In genomic region chr2:210523650-210524289, GRCh38 we compare ENCODE assay signal across 1 cellular context.
TF ChIP-seq lines count a peak whose summit lies in the region.

No MANE protein-coding gene starts in this region.

TF ChIP-seq in HepG2, 621 proteins besides CTCF, POLR2A, EP300 and RAD21 (continues in another document):
- no peak for TF ChIP-seq ZNF576 (CRISPR knock-in tag; IDR thresholded peaks at IDR 0.05)
- TF ChIP-seq USF2 (IDR thresholded peaks at IDR 0.05; ENCODE audit: low read depth, low read length), result no peak
- TF ChIP-seq USF2 (CRISPR knock-in tag; IDR thresholded peaks at IDR 0.05; ENCODE audit: borderline replicate concordance), result peak; percentile 8; the same call in 1 of the 2 replicates
- TF ChIP-seq ZNF24 (IDR thresholded peaks at IDR 0.05), result no peak
- TF ChIP-seq ZNF792 (CRISPR knock-in tag; IDR thresholded peaks at IDR 0.05), result peak; percentile 63; the same call in 1 of the 2 replicates
- TF ChIP-seq ZNF253 (CRISPR knock-in tag; IDR thresholded peaks at IDR 0.05; ENCODE audit: borderline replicate concordance), result no peak
- peak; percentile 85 for TF ChIP-seq NR2F2 (IDR thresholded peaks at IDR 0.05; ENCODE audit: borderline replicate concordance, low read depth)
- peak; percentile 79 for TF ChIP-seq TEAD3 (CRISPR knock-in tag; optimal IDR thresholded peaks at IDR 0.05; ENCODE audit: borderline replicate concordance)
- TF ChIP-seq NR2F6 (IDR thresholded peaks at IDR 0.05), result peak; percentile 86
- TF ChIP-seq NR2F6 (CRISPR knock-in tag; IDR thresholded peaks at IDR 0.05), result peak; percentile 90
- TF ChIP-seq CHD4 (IDR thresholded peaks at IDR 0.05; ENCODE audit: borderline replicate concordance, low read length), result no peak
- peak; percentile 88 for TF ChIP-seq PAXIP1 (CRISPR knock-in tag; conservative IDR thresholded peaks at IDR 0.05)
- no peak for TF ChIP-seq MTF1 (CRISPR knock-in tag; IDR thresholded peaks at IDR 0.05)
- no peak for TF ChIP-seq MTA1 (CRISPR knock-in tag; IDR thresholded peaks at IDR 0.05; ENCODE audit: borderline replicate concordance)
- no peak for TF ChIP-seq NFE2 (CRISPR knock-in tag; IDR thresholded peaks at IDR 0.05)
- no peak for TF ChIP-seq HNRNPUL1 (IDR thresholded peaks at IDR 0.05; ENCODE audit: low read depth, low read length)
- TF ChIP-seq ZHX1 (CRISPR knock-in tag; IDR thresholded peaks at IDR 0.05; ENCODE audit: low read depth), result peak; percentile 49; the same call in 1 of the 2 replicates
- TF ChIP-seq SIN3A (IDR thresholded peaks at IDR 0.05; ENCODE audit: borderline replicate concordance, low read depth, low read length), result no peak
- no peak for TF ChIP-seq ZBTB1 (CRISPR knock-in tag; IDR thresholded peaks at IDR 0.05; ENCODE audit: borderline replicate concordance)
- peak; percentile 53; the same call in 1 of the 2 replicates for TF ChIP-seq FOXP4 (CRISPR knock-in tag; IDR thresholded peaks at IDR 0.05)
- TF ChIP-seq ATF7 (IDR thresholded peaks at IDR 0.05), result no peak
- TF ChIP-seq ATF7 (CRISPR knock-in tag; IDR thresholded peaks at IDR 0.05), result no peak
- TF ChIP-seq FOXK1 (CRISPR knock-in tag; IDR thresholded peaks at IDR 0.05; ENCODE audit: borderline replicate concordance, low read depth), result 0 out of 2 replicates have a peak, but pooled peaks have one; percentile 54
- no peak for TF ChIP-seq ZBED4 (CRISPR knock-in tag; IDR thresholded peaks at IDR 0.05; ENCODE audit: borderline replicate concordance)
- TF ChIP-seq BCL6 (CRISPR knock-in tag; IDR thresholded peaks at IDR 0.05), result peak; percentile 96
- TF ChIP-seq DR1 (CRISPR knock-in tag; IDR thresholded peaks at IDR 0.05), result no peak
- no peak for TF ChIP-seq ZNF530 (CRISPR knock-in tag; IDR thresholded peaks at IDR 0.05; ENCODE audit: low read depth)
- no peak for TF ChIP-seq BATF2 (CRISPR knock-in tag; IDR thresholded peaks at IDR 0.05)
- peak; percentile 25; the same call in 1 of the 3 replicates for TF ChIP-seq MXI1 (IDR thresholded peaks at IDR 0.05; ENCODE audit: borderline replicate concordance, low read depth, low read length)
- TF ChIP-seq ZNF709 (CRISPR knock-in tag; IDR thresholded peaks at IDR 0.05), result 0 out of 2 replicates have a peak, but pooled peaks have one; percentile 29
- TF ChIP-seq THAP11 (CRISPR knock-in tag; IDR thresholded peaks at IDR 0.05), result no peak
- TF ChIP-seq FOXJ3 (CRISPR knock-in tag; IDR thresholded peaks at IDR 0.05; ENCODE audit: borderline replicate concordance), result no peak; the same call in 1 of the 2 replicates
- no peak for TF ChIP-seq FOXK2 (IDR thresholded peaks at IDR 0.05)
- 0 out of 2 replicates have a peak, but pooled peaks have one; percentile 29 for TF ChIP-seq SPEN (CRISPR knock-in tag; IDR thresholded peaks at IDR 0.05; ENCODE audit: low read depth)
- no peak for TF ChIP-seq ZNF782 (CRISPR knock-in tag; IDR thresholded peaks at IDR 0.05; ENCODE audit: borderline replicate concordance)
- TF ChIP-seq ZSCAN29 (CRISPR knock-in tag; conservative IDR thresholded peaks at IDR 0.05), result no peak
- TF ChIP-seq TCF12 (IDR thresholded peaks at IDR 0.05), result no peak
- TF ChIP-seq TCF12 (CRISPR knock-in tag; IDR thresholded peaks at IDR 0.05), result no peak
- TF ChIP-seq MBD4 (IDR thresholded peaks at IDR 0.05; ENCODE audit: borderline replicate concordance, low read length), result no peak
- TF ChIP-seq SKI (IDR thresholded peaks at IDR 0.05; ENCODE audit: partially characterized antibody), result peak; percentile 37
- no peak for TF ChIP-seq SP2 (CRISPR knock-in tag; IDR thresholded peaks at IDR 0.05)
- peak; percentile 77 for TF ChIP-seq GATAD2A (CRISPR knock-in tag; IDR thresholded peaks at IDR 0.05)
- TF ChIP-seq ESRRA (CRISPR knock-in tag; IDR thresholded peaks at IDR 0.05; ENCODE audit: low read depth), result no peak
- TF ChIP-seq DBP (CRISPR knock-in tag; IDR thresholded peaks at IDR 0.05; ENCODE audit: not compliant biosample characterization), result no peak
- TF ChIP-seq ZNF891 (CRISPR knock-in tag; IDR thresholded peaks at IDR 0.05), result no peak
- TF ChIP-seq PTBP1 (IDR thresholded peaks at IDR 0.05; ENCODE audit: low read depth, low read length, poor library complexity, severe bottlenecking), result no peak
- TF ChIP-seq MAFK (conservative IDR thresholded peaks at IDR 0.05 in 1 of 2, IDR thresholded peaks at IDR 0.05 in 1 of 2; ENCODE audit: low read length in 2 of 2), result peak in 1 of 2 experiments; percentile 20; a peak in 1 of 4 replicates
- peak; percentile 80 to 89 for TF ChIP-seq NR2F1 (CRISPR knock-in tag; IDR thresholded peaks at IDR 0.05)
- no peak for TF ChIP-seq GPN1 (CRISPR knock-in tag; IDR thresholded peaks at IDR 0.05; ENCODE audit: borderline replicate concordance)
- TF ChIP-seq SALL1 (CRISPR knock-in tag; IDR thresholded peaks at IDR 0.05), result peak; percentile 91; the same call in 1 of the 2 replicates
- 0 out of 2 replicates have a peak, but pooled peaks have one; percentile 28 for TF ChIP-seq TBX2 (CRISPR knock-in tag; IDR thresholded peaks at IDR 0.05; ENCODE audit: borderline replicate concordance)
- peak; percentile 40; the same call in 1 of the 2 replicates for TF ChIP-seq MIXL1 (CRISPR knock-in tag; IDR thresholded peaks at IDR 0.05)
- no peak for TF ChIP-seq ZNF235 (CRISPR knock-in tag; IDR thresholded peaks at IDR 0.05; ENCODE audit: borderline replicate concordance)
- TF ChIP-seq GZF1 (CRISPR knock-in tag; IDR thresholded peaks at IDR 0.05), result no peak
